Comparison of ENCODE assay signal across 1 cellular context in genomic region chr16:54426550-54426843, GRCh38.
TF ChIP-seq lines count a peak whose summit lies in the region.

No MANE protein-coding gene starts in this region.

TF ChIP-seq in HEK293, 187 proteins besides CTCF, POLR2A, EP300 and RAD21 (continued from another document):
- TF ChIP-seq ZNF513 (tag by site-specific recombination; IDR thresholded peaks at IDR 0.05) = no peak
- peak; percentile 52 for TF ChIP-seq EGR2 (tag by site-specific recombination; IDR thresholded peaks at IDR 0.05; ENCODE audit: low read depth)
- no peak for TF ChIP-seq ZBTB17 (tag by site-specific recombination; IDR thresholded peaks at IDR 0.05)
- TF ChIP-seq, protein P1, sequence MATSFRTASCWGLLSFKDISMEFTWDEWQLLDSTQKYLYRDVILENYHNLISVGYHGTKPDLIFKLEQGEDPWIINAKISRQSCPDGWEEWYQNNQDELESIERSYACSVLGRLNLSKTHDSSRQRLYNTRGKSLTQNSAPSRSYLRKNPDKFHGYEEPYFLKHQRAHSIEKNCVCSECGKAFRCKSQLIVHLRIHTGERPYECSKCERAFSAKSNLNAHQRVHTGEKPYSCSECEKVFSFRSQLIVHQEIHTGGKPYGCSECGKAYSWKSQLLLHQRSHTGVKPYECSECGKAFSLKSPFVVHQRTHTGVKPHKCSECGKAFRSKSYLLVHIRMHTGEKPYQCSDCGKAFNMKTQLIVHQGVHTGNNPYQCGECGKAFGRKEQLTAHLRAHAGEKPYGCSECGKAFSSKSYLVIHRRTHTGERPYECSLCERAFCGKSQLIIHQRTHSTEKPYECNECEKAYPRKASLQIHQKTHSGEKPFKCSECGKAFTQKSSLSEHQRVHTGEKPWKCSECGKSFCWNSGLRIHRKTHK (tag by site-specific recombination; IDR thresholded peaks at IDR 0.05) = no peak
- TF ChIP-seq ZNF501 (tag by site-specific recombination; IDR thresholded peaks at IDR 0.05) = no peak
- TF ChIP-seq MYNN (tag by site-specific recombination; IDR thresholded peaks at IDR 0.05; ENCODE audit: borderline replicate concordance) = no peak
- no peak for TF ChIP-seq ZNF16 (tag by site-specific recombination; IDR thresholded peaks at IDR 0.05; ENCODE audit: low read depth)
- TF ChIP-seq ZIC2 (tag by site-specific recombination; IDR thresholded peaks at IDR 0.05) = no peak
TF ChIP-seq in HEK293: peak in this region for 2.
